In the genomic region with DNA sequence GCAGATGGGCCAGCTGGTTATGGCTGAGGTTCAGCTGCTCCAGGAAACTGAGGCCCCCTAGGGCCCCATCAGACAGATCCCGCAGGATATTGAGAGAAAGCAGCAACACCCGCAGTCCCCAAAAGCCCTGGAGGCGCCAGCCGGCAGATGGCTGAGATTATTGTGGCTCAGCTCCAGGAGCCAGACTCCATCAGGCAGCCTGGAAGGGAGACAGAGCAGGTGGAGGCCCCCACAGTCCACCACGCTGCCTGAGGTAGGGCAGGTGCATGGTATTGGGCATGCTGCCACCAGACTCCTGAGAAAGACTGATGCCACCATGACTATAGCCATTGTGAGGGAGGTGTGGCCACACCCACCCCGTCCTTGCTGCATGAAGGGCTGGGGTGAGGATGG, we compare ENCODE assay signal across 16 cellular contexts. TPM values are rescaled to one million over a fixed set of nuclear protein-coding genes. Genes with fewer than 3 reads are reported as not detected.
A peak's percentile ranks its signal among the peaks of the same experiment; 100 is the strongest.
DNase-seq lines count a peak whose midpoint lies in the region; ATAC-seq and TF ChIP-seq lines count a peak whose summit lies in the region.
"Had no signal": no experiment of that assay in that cellular context is flagged by ENCODE, and none has a peak within 500 bp of the region (broad histone marks: within the 10 kb centered on the region; RNA-seq: fewer than 3 reads in every experiment).

No MANE protein-coding gene starts in this region.

- peak overlapping the region; percentile 52 for H3K27ac Mint-ChIP-seq in endodermal cell
- H3K27ac Mint-ChIP-seq in CD8-positive, alpha-beta memory T cell: peak overlapping the region in 1 of 8 donors; percentile 7
- no peak overlapping the region for H3K27ac Mint-ChIP-seq in T-helper 2 cell treated with Interferon-gamma antibody and Interleukin-4, amounts not matched to agents 5 μg/mL and 100 μg/mL, for 36 hours

- H3K27ac ChIP-seq in endodermal cell (ENCODE audit: low read depth, low read length): no peak overlapping the region
- H3K27ac ChIP-seq in CD8-positive, alpha-beta memory T cell (ENCODE audit: low read depth, low read length): no peak overlapping the region
- H3K27ac ChIP-seq: colonic mucosa, VCaP had no signal

- H3K9me3 Mint-ChIP-seq in endodermal cell: no peaks in the 10 kb centered on the region
- H3K9me3 Mint-ChIP-seq in CD8-positive, alpha-beta memory T cell: no peaks in the 10 kb centered on the region
- H3K9me3 Mint-ChIP-seq in T-helper 2 cell treated with Interferon-gamma antibody and Interleukin-4, amounts not matched to agents 5 μg/mL and 100 μg/mL, for 36 hours: no peaks in the 10 kb centered on the region

- H3K4me3 Mint-ChIP-seq in endodermal cell: no peak overlapping the region
- no peak overlapping the region for H3K4me3 Mint-ChIP-seq in CD8-positive, alpha-beta memory T cell
- H3K4me3 Mint-ChIP-seq in T-helper 2 cell treated with Interferon-gamma antibody and Interleukin-4, amounts not matched to agents 5 μg/mL and 100 μg/mL, for 36 hours: no peak overlapping the region

- peaks cover 37% of the 10 kb centered on the region for H3K36me3 ChIP-seq in endodermal cell (ENCODE audit: control insufficient read depth, insufficient read depth, low read length)
- H3K36me3 ChIP-seq in CD8-positive, alpha-beta memory T cell (ENCODE audit: insufficient read depth, low read length): no peaks in the 10 kb centered on the region
- H3K36me3 ChIP-seq: colonic mucosa had no signal

- CTCF ChIA-PET in CD8-positive, alpha-beta memory T cell (lab: Charles Lee): no interaction called here

- ATAC-seq in HG03521 (IDR thresholded peaks at IDR 0.05; ENCODE audit: unreplicated experiment): no peak
- ATAC-seq: HCT116, Panc1 had no signal

- DNase-seq in D341Med (ENCODE audit: low spot score): peak; percentile 95
- peak; percentile 38 for DNase-seq in NCI-H128 (lab: John Stamatoyannopoulos, UW; ENCODE audit: unreplicated experiment)
- peak; percentile 90 for DNase-seq in NCI-H524 treated with DMSO at 0.1 percent for 48 hours (lab: John Stamatoyannopoulos, UW)
- DNase-seq in endodermal cell: no peak
- no peak for DNase-seq in CD8-positive, alpha-beta memory T cell
- DNase-seq in T-helper 2 cell treated with Interferon-gamma antibody and Interleukin-4, amounts not matched to agents 5 μg/mL and 100 μg/mL, for 36 hours (ENCODE audit: low spot score): no peak
- no peak for DNase-seq in Ammon's horn (ENCODE audit: low spot score)
- DNase-seq: colonic mucosa; DND-41; NCI-H2227 treated with DMSO at 0.1 percent for 48 hours; stimulated activated CD4-positive, alpha-beta T cell treated with anti-CD3 and anti-CD28 coated beads, Interleukin-4, amount 100 ng/mL, for 24 hours; trophoblast cell had no signal

- H3K27me3 ChIP-seq in endodermal cell (ENCODE audit: control insufficient read depth, insufficient read depth, low read length, poor library complexity, severe bottlenecking): no peaks in the 10 kb centered on the region
- H3K27me3 ChIP-seq in CD8-positive, alpha-beta memory T cell (ENCODE audit: insufficient read depth, low read length, poor library complexity, severe bottlenecking): no peaks in the 10 kb centered on the region
- H3K27me3 ChIP-seq: colonic mucosa had no signal

- H3K9ac ChIP-seq in endodermal cell (ENCODE audit: extremely low read depth, low read length, poor library complexity, severe bottlenecking): no peak overlapping the region

- TF ChIP-seq CTCF in endodermal cell (conservative IDR thresholded peaks at IDR 0.05): no peak

- no peak overlapping the region for H3K4me3 ChIP-seq in endodermal cell (ENCODE audit: low read length)
- no peak overlapping the region for H3K4me3 ChIP-seq in CD8-positive, alpha-beta memory T cell (ENCODE audit: low read length)
- H3K4me3 ChIP-seq: colonic mucosa had no signal

- H3K9me3 ChIP-seq in endodermal cell (ENCODE audit: control insufficient read depth, low read length): no peaks in the 10 kb centered on the region
- H3K9me3 ChIP-seq in CD8-positive, alpha-beta memory T cell (ENCODE audit: low read length): no peaks in the 10 kb centered on the region
- H3K9me3 ChIP-seq: colonic mucosa had no signal

- H3K4me1 ChIP-seq in endodermal cell (ENCODE audit: control insufficient read depth, insufficient read depth, low read length): no peaks in the 10 kb centered on the region
- H3K4me1 ChIP-seq in CD8-positive, alpha-beta memory T cell (ENCODE audit: insufficient read depth, low read length): no peaks in the 10 kb centered on the region
- H3K4me1 ChIP-seq: colonic mucosa had no signal

- H3K36me3 Mint-ChIP-seq in endodermal cell (ENCODE audit: low read depth): peaks cover 39% of the 10 kb centered on the region
- peaks cover 0 to 13% (median 2%) of the 10 kb centered on the region in 3 donors for H3K36me3 Mint-ChIP-seq in CD8-positive, alpha-beta memory T cell
- H3K36me3 Mint-ChIP-seq in T-helper 2 cell treated with Interferon-gamma antibody and Interleukin-4, amounts not matched to agents 5 μg/mL and 100 μg/mL, for 36 hours (ENCODE audit: low read depth): peaks cover 4% of the 10 kb centered on the region

- POLR2A ChIA-PET in CD8-positive, alpha-beta memory T cell (lab: Charles Lee): no interaction called here

- 95 to 100% methylated on average over 2 to 6 of the region's 6 CpGs for WGBS in endodermal cell (ENCODE audit: insufficient coverage in 1 of 2, insufficient read length in 1 of 2), 2 experiments

- no peaks in the 10 kb centered on the region for H3K27me3 Mint-ChIP-seq in endodermal cell (ENCODE audit: insufficient read depth)
- no peaks in the 10 kb centered on the region for H3K27me3 Mint-ChIP-seq in CD8-positive, alpha-beta memory T cell
- no peaks in the 10 kb centered on the region for H3K27me3 Mint-ChIP-seq in T-helper 2 cell treated with Interferon-gamma antibody and Interleukin-4, amounts not matched to agents 5 μg/mL and 100 μg/mL, for 36 hours (ENCODE audit: low read depth)

- no peaks in the 10 kb centered on the region for H3K4me1 Mint-ChIP-seq in endodermal cell
- no peaks in the 10 kb centered on the region for H3K4me1 Mint-ChIP-seq in CD8-positive, alpha-beta memory T cell
- H3K4me1 Mint-ChIP-seq in T-helper 2 cell treated with Interferon-gamma antibody and Interleukin-4, amounts not matched to agents 5 μg/mL and 100 μg/mL, for 36 hours (ENCODE audit: low read depth): peaks cover 4% of the 10 kb centered on the region

RNA-seq across cellular contexts. Expression of a gene that starts 9.5 kb away (rescaled TPM):
- 10 to 100 TPM; 27.2 to 27.7 TPM for total RNA-seq in endodermal cell
- polyA plus RNA-seq in endodermal cell (2013, experiment 1 of 2): 33.9 TPM
- polyA plus RNA-seq in endodermal cell (2013, experiment 2 of 2): 27.7 TPM
- 10 to 100 TPM; 32.5 to 36.0 TPM for total RNA-seq in CD8-positive, alpha-beta memory T cell
- polyA plus RNA-seq in CD8-positive, alpha-beta memory T cell: 28.8 TPM

RNA-seq across cellular contexts. Expression of a gene that starts 19.8 kb away (rescaled TPM):
- 1 to 10 TPM; 1.4 to 2.1 TPM for total RNA-seq in endodermal cell
- 1.2 TPM for polyA plus RNA-seq in endodermal cell (2013, experiment 1 of 2)
- 0.99 TPM for polyA plus RNA-seq in endodermal cell (2013, experiment 2 of 2)
- total RNA-seq in CD8-positive, alpha-beta memory T cell: under 1 TPM; 0.60 to 0.74 TPM
- polyA plus RNA-seq in CD8-positive, alpha-beta memory T cell: 1.0 TPM

RNA-seq across cellular contexts. Expression of a gene that starts 42.2 kb away (rescaled TPM):
- total RNA-seq in endodermal cell: 100 to 1,000 TPM in 1 of 2 donors, 10 to 100 TPM in 1; 97.7 to 102 TPM
- 59.9 TPM for polyA plus RNA-seq in endodermal cell (2013, experiment 1 of 2)
- 53.1 TPM for polyA plus RNA-seq in endodermal cell (2013, experiment 2 of 2)
- 10 to 100 TPM; 79.9 to 81.9 TPM for total RNA-seq in CD8-positive, alpha-beta memory T cell
- 80.7 TPM for polyA plus RNA-seq in CD8-positive, alpha-beta memory T cell

RNA-seq across cellular contexts. Expression of a gene that starts 46.3 kb away (rescaled TPM):
- 100 to 1,000 TPM in 1 of 2 donors, 10 to 100 TPM in 1; 88.8 to 129 TPM for total RNA-seq in endodermal cell
- polyA plus RNA-seq in endodermal cell (2013, experiment 1 of 2): 107 TPM
- polyA plus RNA-seq in endodermal cell (2013, experiment 2 of 2): 101 TPM
- 10 to 100 TPM; 37.1 to 38.3 TPM for total RNA-seq in CD8-positive, alpha-beta memory T cell
- 27.0 TPM for polyA plus RNA-seq in CD8-positive, alpha-beta memory T cell

Comparison
In these comparisons a context has a peak if more than half of its experiments do, and no peak if none do; other contexts are left out.
1. DNase-seq: peak in D341Med (single experiment), NCI-H128 (single experiment) and NCI-H524 treated with DMSO at 0.1 percent for 48 hours (single experiment); none in endodermal cell (single experiment), CD8-positive, alpha-beta memory T cell (0 of 5), T-helper 2 cell treated with Interferon-gamma antibody and Interleukin-4, amounts not matched to agents 5 μg/mL and 100 μg/mL, for 36 hours (single experiment) and Ammon's horn (single experiment).